Comparison of ENCODE assay signal across 8 cellular contexts in the genomic region with DNA sequence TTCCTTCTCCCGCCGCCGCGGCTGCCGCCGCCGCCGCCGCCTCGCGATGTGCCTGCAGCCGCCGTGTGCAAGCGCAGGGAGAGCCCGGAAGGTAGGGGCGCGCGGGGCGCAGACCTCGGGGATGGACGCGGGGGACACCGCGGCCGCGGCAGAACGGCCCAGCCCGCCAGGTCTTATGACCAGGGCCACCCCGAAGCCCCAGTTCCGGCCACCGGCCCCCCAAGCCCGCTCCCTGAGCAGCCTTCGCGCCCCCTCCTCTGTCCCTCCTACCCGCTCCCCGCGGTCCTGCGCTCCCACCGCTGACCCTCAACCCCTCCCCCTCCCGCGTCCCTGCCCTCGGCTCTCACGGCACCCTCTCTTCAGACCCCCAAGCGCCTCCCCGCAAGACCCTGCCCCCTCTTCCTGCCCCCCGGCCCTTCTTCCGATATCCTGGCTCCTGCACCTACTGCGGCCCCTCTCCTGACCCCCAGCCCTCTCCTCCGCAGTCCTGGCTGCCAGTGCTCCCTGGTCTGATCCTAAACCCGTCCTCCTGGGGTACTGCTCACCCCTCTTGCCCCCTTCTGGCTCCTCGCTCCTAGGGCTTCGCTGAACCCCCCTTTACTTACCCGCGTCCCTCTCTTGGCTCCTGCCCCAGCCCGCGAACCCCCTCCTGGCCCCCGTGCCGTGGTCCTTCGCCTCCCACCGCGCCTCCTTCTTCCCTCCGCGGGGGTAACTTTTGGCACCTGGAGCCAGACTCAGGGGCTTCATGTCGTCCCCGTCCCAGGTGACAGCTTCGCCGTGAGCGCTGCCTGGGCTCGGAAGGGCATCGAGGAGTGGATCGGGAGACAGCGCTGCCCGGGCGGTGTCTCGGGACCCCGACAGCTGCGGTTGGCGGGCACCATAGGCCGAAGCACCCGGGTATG. TPM values are rescaled to one million over a fixed set of nuclear protein-coding genes. Genes with fewer than 3 reads are reported as not detected.
DNase-seq lines count a peak whose midpoint lies in the region; ATAC-seq and TF ChIP-seq lines count a peak whose summit lies in the region.

No MANE protein-coding gene starts in this region.

- DNase-seq in activated T-cell treated with anti-CD3 and anti-CD28 coated beads, Interleukin-2, amount 50 U/mL, for 1 hour, result peak; percentile 28
- DNase-seq in activated T-cell treated with anti-CD3 and anti-CD28 coated beads for 4 hours (no peak), esophagus muscularis mucosa (ENCODE audit: extremely low spot score) (no peak), ovary (peak; percentile 24 to 58 (median 47)), NCI-H1694 treated with DMSO at 0.1 percent for 48 hours (lab: John Stamatoyannopoulos, UW) (no peak), amniotic stem cell (lab: John Stamatoyannopoulos, UW) (no peak)

- TF ChIP-seq POLR2A in esophagus muscularis mucosa (IDR thresholded peaks at IDR 0.05; ENCODE audit: low read depth), result no peak
- TF ChIP-seq POLR2A in ovary (IDR thresholded peaks at IDR 0.05), result no peak

- no peak for TF ChIP-seq EP300 in esophagus muscularis mucosa (IDR thresholded peaks at IDR 0.05)
- no peak for TF ChIP-seq EP300 in ovary (IDR thresholded peaks at IDR 0.05)

- peak; percentile 24 for ATAC-seq in HG03097 (IDR thresholded peaks at IDR 0.05; ENCODE audit: low FRiP score, unreplicated experiment)

- H3K27ac ChIP-seq in VCaP (peak overlapping the region; percentile 29; the same call in 1 of the 2 replicates), esophagus muscularis mucosa (replicated peaks in 1 of 4) (peak overlapping the region; percentile 84 to 90 (median 88)), ovary (peak overlapping the region; percentile 51 to 68)

- H3K4me3 ChIP-seq in esophagus muscularis mucosa, result peak overlapping the region; percentile 75 to 97 (median 84)
- peak overlapping the region; percentile 74 for H3K4me3 ChIP-seq in ovary

- H3K36me3 ChIP-seq in esophagus muscularis mucosa (no peaks in the 10 kb centered on the region), ovary (no peaks in the 10 kb centered on the region)

- intact Hi-C loops in esophagus muscularis mucosa (cut with DNase I), result loop anchor here (5.0 to 10.0 kb wide), 3 partner anchors 78 to 182 kb away; partner anchors contain the start of gene BRD7
- intact Hi-C loops in ovary (cut with DNase I), result loop anchor here in 3 of 4 donors (5.0 to 10.0 kb wide), 4 partner anchors 63 to 482 kb away; partner anchors contain the start of gene HEATR3 (in 1 of the 3)

- H3K27me3 ChIP-seq in esophagus muscularis mucosa (peaks cover 0 to 5% (median 0%) of the 10 kb centered on the region in 4 donors), ovary (no peaks in the 10 kb centered on the region)

- H3K9me3 ChIP-seq in esophagus muscularis mucosa, result no peaks in the 10 kb centered on the region
- no peaks in the 10 kb centered on the region for H3K9me3 ChIP-seq in ovary

- H3K4me1 ChIP-seq in esophagus muscularis mucosa (peaks cover 7 to 63% (median 62%) of the 10 kb centered on the region in 4 donors), ovary (ENCODE audit: insufficient read depth) (peaks cover 4% of the 10 kb centered on the region)

- TF ChIP-seq CTCF in VCaP (conservative IDR thresholded peaks at IDR 0.05) (no peak), esophagus muscularis mucosa (IDR thresholded peaks at IDR 0.05) (no peak), ovary (IDR thresholded peaks at IDR 0.05) (no peak)

- 17% methylated on average over 34 of the region's 80 CpGs for WGBS in esophagus muscularis mucosa
- 7 to 10% (median 8%) methylated on average over 77 to 80 of the region's 80 CpGs for WGBS in ovary, 3 donors

RNA-seq across cellular contexts. Expression of gene NKD1, which starts 0.7 kb away (rescaled TPM):
- 10 to 100 TPM; 37.1 to 87.8 (median 54.1) TPM for total RNA-seq in esophagus muscularis mucosa
- 10 to 100 TPM in 6 of 7 donors, 1 to 10 TPM in 1; 3.3 to 72.1 (median 17.4) TPM for total RNA-seq in ovary
- 1 to 10 TPM; 2.5 to 6.8 TPM for polyA plus RNA-seq in ovary

Comparison
In these comparisons a context has a peak if more than half of its experiments do, and no peak if none do; other contexts are left out.
1. DNase-seq: peak in activated T-cell treated with anti-CD3 and anti-CD28 coated beads, Interleukin-2, amount 50 U/mL, for 1 hour (single experiment) and ovary (5 of 5); none in activated T-cell treated with anti-CD3 and anti-CD28 coated beads for 4 hours (single experiment), esophagus muscularis mucosa (single experiment), NCI-H1694 treated with DMSO at 0.1 percent for 48 hours (single experiment) and amniotic stem cell (single experiment).
2. H3K27ac ChIP-seq: peak in every context shown above with its lines; median percentile 88 in esophagus muscularis mucosa; 60 in ovary; 29 in VCaP.